1 cellular context compared by ENCODE assay signal in genomic region chr7:1020849-1021251, GRCh38.
TF ChIP-seq lines count a peak whose summit lies in the region.

No MANE protein-coding gene starts in this region.

TF ChIP-seq in endothelial cell of umbilical vein, 7 proteins besides CTCF, POLR2A, EP300 and RAD21:
- TF ChIP-seq POLR2AphosphoS5 (IDR thresholded peaks at IDR 0.05; ENCODE audit: insufficient read depth, low read depth, low read length): no peak
- TF ChIP-seq GATA2 (IDR thresholded peaks at IDR 0.05; ENCODE audit: insufficient read depth, insufficient read length, low read depth, low read length): no peak
- TF ChIP-seq MAX (IDR thresholded peaks at IDR 0.05; ENCODE audit: insufficient read depth, insufficient read length): no peak
- TF ChIP-seq JUN (IDR thresholded peaks at IDR 0.05; ENCODE audit: borderline replicate concordance, insufficient read depth, insufficient read length, low read depth): no peak
- TF ChIP-seq MYC (IDR thresholded peaks at IDR 0.05; ENCODE audit: low read depth, low read length): no peak
- TF ChIP-seq FOS (IDR thresholded peaks at IDR 0.05; ENCODE audit: borderline replicate concordance, insufficient read depth, low read length): no peak
